ENCODE assay signal across 1 cellular context in the genomic region with DNA sequence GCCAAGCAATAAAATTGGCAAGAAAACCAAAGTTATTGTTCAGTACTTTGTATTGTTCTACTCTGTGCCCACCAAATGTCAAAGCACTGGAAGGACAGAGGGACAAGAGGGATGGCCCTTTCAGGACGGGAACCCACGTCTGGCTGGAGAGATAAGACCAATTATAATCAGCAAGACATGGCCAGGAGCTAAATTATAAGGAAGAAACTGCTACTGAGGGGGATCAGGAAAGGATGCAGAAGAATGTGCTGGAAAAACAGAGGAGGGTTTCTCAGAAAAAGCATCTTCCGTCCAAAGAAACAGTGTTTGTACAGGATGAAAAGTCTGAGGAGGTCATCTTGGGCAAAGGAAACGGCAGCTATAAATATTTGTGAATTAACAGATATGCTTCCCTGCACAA.
TF ChIP-seq lines count a peak whose summit lies in the region.

No MANE protein-coding gene starts in this region.

TF ChIP-seq in K562, 482 proteins besides CTCF, POLR2A, EP300 and RAD21 (continued from another document):
- TF ChIP-seq POLR2AphosphoS5 (IDR thresholded peaks at IDR 0.05; ENCODE audit: control insufficient read depth, insufficient read depth, low read depth, low read length) (no peak), ZNF212 (CRISPR knock-in tag; IDR thresholded peaks at IDR 0.05) (no peak), CBX3 (IDR thresholded peaks at IDR 0.05; ENCODE audit: borderline replicate concordance in 1 of 2, low read length in 2 of 2) (no peak), MEIS2 (IDR thresholded peaks at IDR 0.05; ENCODE audit: partially characterized antibody) (peak; percentile 58), ZNF766 (CRISPR knock-in tag; conservative IDR thresholded peaks at IDR 0.05) (no peak)
- TF ChIP-seq, protein P1, sequence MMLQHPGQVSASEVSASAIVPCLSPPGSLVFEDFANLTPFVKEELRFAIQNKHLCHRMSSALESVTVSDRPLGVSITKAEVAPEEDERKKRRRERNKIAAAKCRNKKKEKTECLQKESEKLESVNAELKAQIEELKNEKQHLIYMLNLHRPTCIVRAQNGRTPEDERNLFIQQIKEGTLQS (IDR thresholded peaks at IDR 0.05), result no peak
- TF ChIP-seq, protein P1 (CRISPR knock-in tag; conservative IDR thresholded peaks at IDR 0.05), result no peak
